ENCODE assay signal across 18 cellular contexts in genomic region chr1:39034114-39034654, GRCh38. TPM values are rescaled to one million over a fixed set of nuclear protein-coding genes. Genes with fewer than 3 reads are reported as not detected.
DNase-seq lines count a peak whose midpoint lies in the region; ATAC-seq and TF ChIP-seq lines count a peak whose summit lies in the region.
"Had no signal": no experiment of that assay in that cellular context is flagged by ENCODE, and none has a peak within 500 bp of the region (broad histone marks: within the 10 kb centered on the region; RNA-seq: fewer than 3 reads in every experiment).

No MANE protein-coding gene starts in this region.

- POLR2A ChIA-PET in activated CD8-positive, alpha-beta T cell treated with anti-CD3 and anti-CD28 coated beads for 36 hours (lab: Charles Lee): no interaction called here

- peak overlapping the region; percentile 88 for H3K27ac Mint-ChIP-seq in activated CD8-positive, alpha-beta T cell treated with anti-CD3 and anti-CD28 coated beads for 36 hours
- H3K27ac Mint-ChIP-seq in immature natural killer cell: peak overlapping the region; percentile 57 to 80 (median 73)

- peak in 4 of 6 experiments; percentile 6 to 50 (median 24) for DNase-seq in stimulated activated naive CD4-positive, alpha-beta T cell (lab: John Stamatoyannopoulos, UW)
- no peak for DNase-seq in stimulated activated naive CD4-positive, alpha-beta T cell treated with Interleukin-2 at 50 U/mL for 16 hours (lab: John Stamatoyannopoulos, UW)
- no peak for DNase-seq in activated CD8-positive, alpha-beta T cell treated with anti-CD3 and anti-CD28 coated beads for 36 hours
- no peak for DNase-seq in immature natural killer cell
- DNase-seq in NK-92 treated with Interleukin-12 subunit alpha and Interleukin-12 subunit beta, amount 100 ng/mL, for 24 hours (lab: John Stamatoyannopoulos, UW): no peak
- DNase-seq in NCI-H510A (lab: John Stamatoyannopoulos, UW): no peak
- DNase-seq: esophagus squamous epithelium; GDM1; KG1; NCI-H2081; NCI-H446 treated with DMSO at 0.1 percent for 48 hours; ovary; RPMI8226; sigmoid colon; stimulated activated CD4-positive, alpha-beta T cell treated with anti-CD3 and anti-CD28 coated beads, Interleukin-1b, Interleukin-23, amount 100 ng/mL, for 48 hours had no signal

- no peak for TF ChIP-seq CTCF in activated CD8-positive, alpha-beta T cell treated with anti-CD3 and anti-CD28 coated beads for 36 hours (IDR thresholded peaks at IDR 0.05)

- peaks cover 38% of the 10 kb centered on the region for H3K4me1 Mint-ChIP-seq in activated CD8-positive, alpha-beta T cell treated with anti-CD3 and anti-CD28 coated beads for 36 hours (ENCODE audit: low read depth)
- H3K4me1 Mint-ChIP-seq in immature natural killer cell: peaks cover 10 to 27% of the 10 kb centered on the region in 2 donors

- peaks cover 51% of the 10 kb centered on the region for H3K36me3 Mint-ChIP-seq in activated CD8-positive, alpha-beta T cell treated with anti-CD3 and anti-CD28 coated beads for 36 hours (ENCODE audit: low read depth)
- H3K36me3 Mint-ChIP-seq in immature natural killer cell: peaks cover 11 to 32% (median 25%) of the 10 kb centered on the region in 3 donors

- H3K9me3 Mint-ChIP-seq in activated CD8-positive, alpha-beta T cell treated with anti-CD3 and anti-CD28 coated beads for 36 hours: no peaks in the 10 kb centered on the region
- no peaks in the 10 kb centered on the region for H3K9me3 Mint-ChIP-seq in immature natural killer cell

- CTCF ChIA-PET in activated CD8-positive, alpha-beta T cell treated with anti-CD3 and anti-CD28 coated beads for 36 hours (lab: Charles Lee): no interaction called here

- peak; percentile 43 for ATAC-seq in activated CD8-positive, alpha-beta T cell treated with anti-CD3 and anti-CD28 coated beads for 36 hours
- ATAC-seq in GM21619 (IDR thresholded peaks at IDR 0.05; ENCODE audit: unreplicated experiment): no peak
- ATAC-seq: GM12878, left lobe of liver had no signal

- intact Hi-C loops in activated CD8-positive, alpha-beta T cell treated with anti-CD3 and anti-CD28 coated beads for 36 hours (cut with micrococcal nuclease): no loop called here

- no peaks in the 10 kb centered on the region for H3K27me3 Mint-ChIP-seq in activated CD8-positive, alpha-beta T cell treated with anti-CD3 and anti-CD28 coated beads for 36 hours
- no peaks in the 10 kb centered on the region for H3K27me3 Mint-ChIP-seq in immature natural killer cell (ENCODE audit: low read depth in 3 of 3)

- H3K4me3 Mint-ChIP-seq in activated CD8-positive, alpha-beta T cell treated with anti-CD3 and anti-CD28 coated beads for 36 hours: peak overlapping the region; percentile 61
- peak overlapping the region in 3 of 5 donors; percentile 16 to 55 (median 20) for H3K4me3 Mint-ChIP-seq in immature natural killer cell

RNA-seq across cellular contexts. Expression of gene NDUFS5, which starts 8.0 kb away (rescaled TPM):
- 100 to 1,000 TPM; 153 to 178 TPM for total RNA-seq in activated CD8-positive, alpha-beta T cell treated with anti-CD3 and anti-CD28 coated beads for 36 hours
- polyA plus RNA-seq in immature natural killer cell: 100 to 1,000 TPM; 390 to 517 (median 431) TPM

RNA-seq across cellular contexts. Expression of gene AKIRIN1, which starts 43.1 kb away (rescaled TPM):
- total RNA-seq in activated CD8-positive, alpha-beta T cell treated with anti-CD3 and anti-CD28 coated beads for 36 hours: 10 to 100 TPM; 57.8 to 59.4 TPM
- 10 to 100 TPM; 69.5 to 89.2 (median 74.8) TPM for polyA plus RNA-seq in immature natural killer cell

Comparison
In these comparisons a context has a peak if more than half of its experiments do, and no peak if none do; other contexts are left out.
1. DNase-seq: peak in stimulated activated naive CD4-positive, alpha-beta T cell (4 of 6); none in stimulated activated naive CD4-positive, alpha-beta T cell treated with Interleukin-2 at 50 U/mL for 16 hours (single experiment), activated CD8-positive, alpha-beta T cell treated with anti-CD3 and anti-CD28 coated beads for 36 hours (single experiment), immature natural killer cell (0 of 3), NK-92 treated with Interleukin-12 subunit alpha and Interleukin-12 subunit beta, amount 100 ng/mL, for 24 hours (single experiment) and NCI-H510A (single experiment).